Comparison of ENCODE assay signal across 1 cellular context in the genomic region with DNA sequence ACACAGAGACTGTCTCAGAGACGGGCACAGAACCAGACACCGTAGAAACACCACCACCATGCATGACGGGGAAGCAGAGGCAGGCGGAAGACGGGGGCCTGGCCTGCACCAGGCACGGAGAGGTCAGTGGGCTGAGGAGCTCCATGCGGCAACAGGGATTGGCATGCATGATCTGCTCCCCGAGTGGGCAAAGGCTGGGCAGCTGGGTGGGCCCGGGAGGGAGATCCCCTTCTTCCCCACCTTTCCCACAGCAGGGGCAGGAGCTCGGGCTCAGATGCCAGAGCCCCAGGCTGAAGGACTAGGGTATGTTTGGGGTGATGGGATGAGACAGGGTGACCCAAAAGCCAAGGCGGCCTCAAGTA.
TF ChIP-seq lines count a peak whose summit lies in the region.

No MANE protein-coding gene starts in this region.

TF ChIP-seq in H1, 55 proteins besides CTCF, POLR2A, EP300 and RAD21:
- TF ChIP-seq RXRA (IDR thresholded peaks at IDR 0.05; ENCODE audit: insufficient read depth, low read depth, low read length) (no peak), MAFK (IDR thresholded peaks at IDR 0.05; ENCODE audit: low read depth, low read length) (no peak), SIN3A (conservative IDR thresholded peaks at IDR 0.05 in 1 of 2, IDR thresholded peaks at IDR 0.05 in 1 of 2; ENCODE audit: low read depth in 1 of 2, low read length in 2 of 2) (no peak), NRF1 (IDR thresholded peaks at IDR 0.05; ENCODE audit: low read depth, low read length) (no peak), CEBPB (IDR thresholded peaks at IDR 0.05; ENCODE audit: low read depth, low read length) (no peak), SAP30 (IDR thresholded peaks at IDR 0.05; ENCODE audit: insufficient read depth, insufficient replicate concordance, low read length) (no peak), TEAD4 (IDR thresholded peaks at IDR 0.05; ENCODE audit: low read depth, low read length) (no peak), KDM5A (IDR thresholded peaks at IDR 0.05; ENCODE audit: low read length) (no peak), RFX5 (IDR thresholded peaks at IDR 0.05; ENCODE audit: borderline replicate concordance, low read depth, low read length) (no peak), RNF2 (IDR thresholded peaks at IDR 0.05; ENCODE audit: borderline replicate concordance, low read depth, low read length, missing control alignments, poor library complexity, severe bottlenecking) (no peak), SIX5 (IDR thresholded peaks at IDR 0.05; ENCODE audit: low read depth, low read length) (no peak), SP2 (IDR thresholded peaks at IDR 0.05; ENCODE audit: low read length) (no peak), CREB1 (IDR thresholded peaks at IDR 0.05) (no peak), JUND (IDR thresholded peaks at IDR 0.05; ENCODE audit: low read length) (no peak), POU5F1 (IDR thresholded peaks at IDR 0.05; ENCODE audit: low read depth, low read length) (no peak)
- TF ChIP-seq, protein P1, sequence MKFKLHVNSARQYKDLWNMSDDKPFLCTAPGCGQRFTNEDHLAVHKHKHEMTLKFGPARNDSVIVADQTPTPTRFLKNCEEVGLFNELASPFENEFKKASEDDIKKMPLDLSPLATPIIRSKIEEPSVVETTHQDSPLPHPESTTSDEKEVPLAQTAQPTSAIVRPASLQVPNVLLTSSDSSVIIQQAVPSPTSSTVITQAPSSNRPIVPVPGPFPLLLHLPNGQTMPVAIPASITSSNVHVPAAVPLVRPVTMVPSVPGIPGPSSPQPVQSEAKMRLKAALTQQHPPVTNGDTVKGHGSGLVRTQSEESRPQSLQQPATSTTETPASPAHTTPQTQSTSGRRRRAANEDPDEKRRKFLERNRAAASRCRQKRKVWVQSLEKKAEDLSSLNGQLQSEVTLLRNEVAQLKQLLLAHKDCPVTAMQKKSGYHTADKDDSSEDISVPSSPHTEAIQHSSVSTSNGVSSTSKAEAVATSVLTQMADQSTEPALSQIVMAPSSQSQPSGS (IDR thresholded peaks at IDR 0.05; ENCODE audit: low read length), result no peak
